ENCODE assay signal across 22 cellular contexts in genomic region chr20:58699246-58700107, GRCh38. TPM values are rescaled to one million over a fixed set of nuclear protein-coding genes. Genes with fewer than 3 reads are reported as not detected.
DNase-seq lines count a peak whose midpoint lies in the region; ATAC-seq, FAIRE-seq and TF ChIP-seq lines count a peak whose summit lies in the region.
"Had no signal": no experiment of that assay in that cellular context is flagged by ENCODE, and none has a peak within 500 bp of the region (broad histone marks: within the 10 kb centered on the region; RNA-seq: fewer than 3 reads in every experiment).

No MANE protein-coding gene starts in this region.

- H3K27ac Mint-ChIP-seq in activated CD4-positive, alpha-beta T cell treated with anti-CD3 and anti-CD28 coated beads, Interleukin-2, amount 10 ng/mL, durations not matched to agents 24 days and 14 days: peak overlapping the region; percentile 21
- H3K27ac Mint-ChIP-seq in astrocyte (ENCODE audit: unreplicated experiment): peak overlapping the region; percentile 60
- H3K27ac Mint-ChIP-seq: activated CD8-positive, alpha-beta memory T cell treated with anti-CD3 and anti-CD28 coated beads, Interleukin-2, amount 10 ng/mL, durations not matched to agents 7 days and 5 days; activated naive CD4-positive, alpha-beta T cell treated with anti-CD3 and anti-CD28 coated beads, Interleukin-2, amount 50 U/mL, for 24 hours had no signal

- H3K9me3 ChIP-seq in astrocyte (ENCODE audit: insufficient read depth, low read depth, low read length): no peaks in the 10 kb centered on the region
- H3K9me3 ChIP-seq in testis: no peaks in the 10 kb centered on the region
- H3K9me3 ChIP-seq: A549, breast epithelium, SJCRH30 had no signal

- no peaks in the 10 kb centered on the region for H3K27me3 Mint-ChIP-seq in activated CD4-positive, alpha-beta T cell treated with anti-CD3 and anti-CD28 coated beads, Interleukin-2, amount 10 ng/mL, durations not matched to agents 24 days and 14 days
- peaks cover 4% of the 10 kb centered on the region for H3K27me3 Mint-ChIP-seq in astrocyte (ENCODE audit: low read depth, unreplicated experiment)
- H3K27me3 Mint-ChIP-seq: activated CD8-positive, alpha-beta memory T cell treated with anti-CD3 and anti-CD28 coated beads, Interleukin-2, amount 10 ng/mL, durations not matched to agents 7 days and 5 days; activated naive CD4-positive, alpha-beta T cell treated with anti-CD3 and anti-CD28 coated beads, Interleukin-2, amount 50 U/mL, for 24 hours; naive thymus-derived CD4-positive, alpha-beta T cell; progenitor cell of endocrine pancreas had no signal

- H2AFZ ChIP-seq in astrocyte (ENCODE audit: low read depth, low read length): no peak overlapping the region

- intact Hi-C loops in activated CD4-positive, alpha-beta T cell treated with anti-CD3 and anti-CD28 coated beads, Interleukin-2, amount 10 ng/mL, durations not matched to agents 24 days and 14 days (cut with micrococcal nuclease): no loop called here
- intact Hi-C loops in left ventricle myocardium superior (cut with micrococcal nuclease) (no loop called here), testis (cut with DNase I; ENCODE audit: low total_unique reads) (no loop called here)

- no peak for TF ChIP-seq POLR2A in testis (IDR thresholded peaks at IDR 0.05)

- H3K36me3 ChIP-seq in astrocyte (ENCODE audit: insufficient read depth, low read length): peaks cover 20% of the 10 kb centered on the region
- H3K36me3 ChIP-seq in testis (ENCODE audit: low read depth, missing control alignments): no peaks in the 10 kb centered on the region
- H3K36me3 ChIP-seq: SJCRH30 had no signal

- peaks cover 21% of the 10 kb centered on the region for H3K36me3 Mint-ChIP-seq in activated CD4-positive, alpha-beta T cell treated with anti-CD3 and anti-CD28 coated beads, Interleukin-2, amount 10 ng/mL, durations not matched to agents 24 days and 14 days (ENCODE audit: low read depth)
- peaks cover 26% of the 10 kb centered on the region for H3K36me3 Mint-ChIP-seq in astrocyte (ENCODE audit: low read depth, unreplicated experiment)

- no peak overlapping the region for H3K27ac ChIP-seq in astrocyte (ENCODE audit: low read depth, low read length)
- peak overlapping the region; percentile 15 to 52 for H3K27ac ChIP-seq in testis
- H3K27ac ChIP-seq: A549, breast epithelium, C4-2B, dorsolateral prefrontal cortex, SJCRH30 had no signal

- no peaks in the 10 kb centered on the region for H3K9me3 Mint-ChIP-seq in activated CD4-positive, alpha-beta T cell treated with anti-CD3 and anti-CD28 coated beads, Interleukin-2, amount 10 ng/mL, durations not matched to agents 24 days and 14 days
- no peaks in the 10 kb centered on the region for H3K9me3 Mint-ChIP-seq in astrocyte (ENCODE audit: unreplicated experiment)
- H3K9me3 Mint-ChIP-seq: activated naive CD4-positive, alpha-beta T cell treated with anti-CD3 and anti-CD28 coated beads, Interleukin-2, amount 50 U/mL, for 24 hours had no signal

- DNase-seq in activated CD4-positive, alpha-beta T cell treated with anti-CD3 and anti-CD28 coated beads, Interleukin-2, amount 10 ng/mL, durations not matched to agents 24 days and 14 days: no peak
- DNase-seq in activated CD4-positive, alpha-beta T cell treated with anti-CD3 and anti-CD28 coated beads, Interleukin-2, amount 50 U/mL, for 1 hour: no peak
- DNase-seq in astrocyte (ENCODE audit: low read depth): no peak
- DNase-seq in left ventricle myocardium superior: peak; percentile 49
- DNase-seq in testis: peak; percentile 43
- DNase-seq in Ammon's horn (ENCODE audit: low spot score): no peak
- DNase-seq in SIG-M5 treated with dmso at 0.1 percent for 504 hours (lab: John Stamatoyannopoulos, UW; ENCODE audit: unreplicated experiment): no peak
- no peak for DNase-seq in G401 (ENCODE audit: low spot score)
- DNase-seq: activated CD8-positive, alpha-beta memory T cell treated with anti-CD3 and anti-CD28 coated beads, Interleukin-2, amount 10 ng/mL, durations not matched to agents 7 days and 5 days; erythroblast; naive thymus-derived CD4-positive, alpha-beta T cell; NCI-H1105 treated with DMSO at 0.1 percent for 48 hours; NCI-H2107; NCI-H524; SJCRH30 had no signal

- H3K79me2 ChIP-seq in astrocyte (ENCODE audit: insufficient read depth, low read length): peaks cover 7% of the 10 kb centered on the region

- H3K4me3 ChIP-seq in astrocyte (ENCODE audit: insufficient read depth, low read depth, low read length) (no peak overlapping the region), testis (no peak overlapping the region)
- H3K4me3 ChIP-seq: A549, breast epithelium, dorsolateral prefrontal cortex, SJCRH30, smooth muscle cell had no signal

- H3K4me1 ChIP-seq in astrocyte (ENCODE audit: insufficient read depth, low read length) (peaks cover 3% of the 10 kb centered on the region), testis (peaks cover 11% of the 10 kb centered on the region)
- H3K4me1 ChIP-seq: SJCRH30 had no signal

- in situ Hi-C loops in G401 (cut with HindIII; ENCODE audit: low sequenced_read_pairs): no loop called here

- no peak for FAIRE-seq in astrocyte (lab: Jason Lieb, UNC)
- FAIRE-seq: A549 had no signal

- H3K4me3 Mint-ChIP-seq in activated CD4-positive, alpha-beta T cell treated with anti-CD3 and anti-CD28 coated beads, Interleukin-2, amount 10 ng/mL, durations not matched to agents 24 days and 14 days: no peak overlapping the region
- no peak overlapping the region for H3K4me3 Mint-ChIP-seq in astrocyte (ENCODE audit: unreplicated experiment)
- H3K4me3 Mint-ChIP-seq: activated CD8-positive, alpha-beta memory T cell treated with anti-CD3 and anti-CD28 coated beads, Interleukin-2, amount 10 ng/mL, durations not matched to agents 7 days and 5 days; activated naive CD4-positive, alpha-beta T cell treated with anti-CD3 and anti-CD28 coated beads, Interleukin-2, amount 50 U/mL, for 24 hours; naive thymus-derived CD4-positive, alpha-beta T cell had no signal

- H3K27me3 ChIP-seq in astrocyte (ENCODE audit: insufficient read depth, low read length) (no peaks in the 10 kb centered on the region), testis (no peaks in the 10 kb centered on the region)
- H3K27me3 ChIP-seq: breast epithelium, dorsolateral prefrontal cortex, SJCRH30 had no signal

- TF ChIP-seq CTCF in astrocyte (IDR thresholded peaks at IDR 0.05; ENCODE audit: insufficient read depth, low read depth, low read length) (no peak), testis (IDR thresholded peaks at IDR 0.05) (no peak)

- peaks cover 9% of the 10 kb centered on the region for H4K20me1 ChIP-seq in astrocyte (ENCODE audit: insufficient read depth, low read length)

- peak; percentile 60 for ATAC-seq in left ventricle myocardium superior
- ATAC-seq: A549; activated CD8-positive, alpha-beta memory T cell treated with anti-CD3 and anti-CD28 coated beads, Interleukin-2, amount 10 ng/mL, durations not matched to agents 7 days and 5 days; naive thymus-derived CD4-positive, alpha-beta T cell had no signal

- H3K9ac ChIP-seq in astrocyte (ENCODE audit: low read length): no peak overlapping the region

- WGBS in testis, 2 donors: 66 to 73% methylated on average over 15 to 18 of the region's 18 CpGs

- peaks cover 8% of the 10 kb centered on the region for H3K4me1 Mint-ChIP-seq in activated CD4-positive, alpha-beta T cell treated with anti-CD3 and anti-CD28 coated beads, Interleukin-2, amount 10 ng/mL, durations not matched to agents 24 days and 14 days
- peaks cover 3% of the 10 kb centered on the region for H3K4me1 Mint-ChIP-seq in astrocyte (ENCODE audit: low read depth, unreplicated experiment)
- H3K4me1 Mint-ChIP-seq: activated naive CD4-positive, alpha-beta T cell treated with anti-CD3 and anti-CD28 coated beads, Interleukin-2, amount 50 U/mL, for 24 hours had no signal

- H3K4me2 ChIP-seq in astrocyte (ENCODE audit: low read length): no peak overlapping the region
- H3K4me2 ChIP-seq: A549, smooth muscle cell had no signal

RNA-seq across cellular contexts. Expression of gene NPEPL1, which starts 6.9 kb away (rescaled TPM):
- total RNA-seq in activated CD4-positive, alpha-beta T cell treated with anti-CD3 and anti-CD28 coated beads, Interleukin-2, amount 10 ng/mL, durations not matched to agents 24 days and 14 days: 22.3 and 23.1 TPM in 2 replicates
- total RNA-seq in astrocyte (25.4 and 27.1 TPM in 2 replicates), left ventricle myocardium superior (26.4 TPM), testis (10 to 100 TPM; 56.3 to 79.9 TPM)
- 47.6 TPM for polyA plus RNA-seq in testis (ENCODE audit: insufficient read depth, low read depth, low replicate concordance)
- 1.3 and 5.4 TPM in 2 replicates for total RNA-seq in G401 (2014; rRNA removed; shearing (Covaris generic))

RNA-seq across cellular contexts. Expression of gene STX16, which starts 48.4 kb away (rescaled TPM):
- 106 and 110 TPM in 2 replicates for total RNA-seq in activated CD4-positive, alpha-beta T cell treated with anti-CD3 and anti-CD28 coated beads, Interleukin-2, amount 10 ng/mL, durations not matched to agents 24 days and 14 days
- 54.3 and 59.3 TPM in 2 replicates for total RNA-seq in astrocyte
- total RNA-seq in left ventricle myocardium superior: 24.8 TPM
- 100 to 1,000 TPM; 107 to 124 TPM for total RNA-seq in testis
- polyA plus RNA-seq in testis (ENCODE audit: insufficient read depth, low read depth, low replicate concordance): 79.3 TPM
- total RNA-seq in G401 (2014; rRNA removed; shearing (Covaris generic)): 25.5 and 32.3 TPM in 2 replicates

Comparison
In these comparisons a context has a peak if more than half of its experiments do, and no peak if none do; other contexts are left out.
1. DNase-seq: peak in left ventricle myocardium superior (single experiment) and testis (single experiment); none in activated CD4-positive, alpha-beta T cell treated with anti-CD3 and anti-CD28 coated beads, Interleukin-2, amount 10 ng/mL, durations not matched to agents 24 days and 14 days (single experiment), activated CD4-positive, alpha-beta T cell treated with anti-CD3 and anti-CD28 coated beads, Interleukin-2, amount 50 U/mL, for 1 hour (single experiment), astrocyte (single experiment), Ammon's horn (single experiment), SIG-M5 treated with dmso at 0.1 percent for 504 hours (single experiment) and G401 (single experiment).